In the genomic region with DNA sequence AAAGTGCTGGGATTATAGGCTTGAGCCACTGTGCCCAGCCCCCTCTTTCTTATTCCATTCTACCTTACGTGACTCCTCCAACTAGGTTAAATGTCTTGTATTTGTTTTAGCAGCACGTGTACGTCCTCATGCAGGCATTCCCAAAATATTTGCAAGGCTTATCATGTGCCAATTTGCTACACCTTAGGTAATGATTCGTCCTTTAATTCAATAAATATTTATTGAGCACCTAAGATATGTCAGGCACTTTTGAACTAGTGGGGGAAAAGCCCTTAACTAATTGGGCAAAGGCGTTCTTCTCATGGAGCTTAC, we compare ENCODE assay signal across 1 cellular context.
TF ChIP-seq lines count a peak whose summit lies in the region.

No MANE protein-coding gene starts in this region.

TF ChIP-seq in H1, 55 proteins besides CTCF, POLR2A, EP300 and RAD21:
- TF ChIP-seq CHD2 (IDR thresholded peaks at IDR 0.05; ENCODE audit: low read length) (no peak), GTF2F1 (IDR thresholded peaks at IDR 0.05; ENCODE audit: borderline replicate concordance, low read depth, low read length) (no peak), POLR2AphosphoS5 (IDR thresholded peaks at IDR 0.05; ENCODE audit: low read depth, low read length) (no peak), SP4 (IDR thresholded peaks at IDR 0.05; ENCODE audit: low read length) (no peak), JUN (IDR thresholded peaks at IDR 0.05; ENCODE audit: low read depth, low read length) (no peak), MAFK (IDR thresholded peaks at IDR 0.05; ENCODE audit: low read depth, low read length) (no peak), BACH1 (IDR thresholded peaks at IDR 0.05; ENCODE audit: low read length) (no peak), POU5F1 (IDR thresholded peaks at IDR 0.05; ENCODE audit: low read depth, low read length) (no peak)
